In genomic region chr9:38017149-38017884, GRCh38 we compare ENCODE assay signal across 9 cellular contexts. TPM values are rescaled to one million over a fixed set of nuclear protein-coding genes. Genes with fewer than 3 reads are reported as not detected.
DNase-seq lines count a peak whose midpoint lies in the region; ATAC-seq lines count a peak whose summit lies in the region.
"Had no signal": no experiment of that assay in that cellular context is flagged by ENCODE, and none has a peak within 500 bp of the region (broad histone marks: within the 10 kb centered on the region; RNA-seq: fewer than 3 reads in every experiment).

No MANE protein-coding gene starts in this region.

- 13 to 25% methylated on average over 11 to 13 of the region's 13 CpGs for WGBS in mesodermal cell (ENCODE audit: insufficient coverage in 2 of 2), 2 experiments
- WGBS in aorta, 2 donors: 7 to 13% methylated on average over 13 of the region's 13 CpGs

- peak; percentile 37 for DNase-seq in NCI-H1092 treated with DMSO at 0.1 percent for 48 hours (lab: John Stamatoyannopoulos, UW)
- no peak for DNase-seq in NCI-H1092 (lab: John Stamatoyannopoulos, UW)
- DNase-seq in aorta: peak; percentile 70 to 85
- no peak for DNase-seq in AG08396 (ENCODE audit: low spot score)
- DNase-seq in activated CD8-positive, alpha-beta memory T cell treated with anti-CD3 and anti-CD28 coated beads for 24 hours: no peak

- intact Hi-C loops in aorta (cut with DNase I): loop anchor here (5.0 to 10.0 kb wide), 3 partner anchors 50 to 110 kb away; partner anchors contain the start of gene SHB (in 1 of the 2)

- H3K36me3 ChIP-seq in mesodermal cell (ENCODE audit: control insufficient read depth, insufficient read depth, low read length) (peaks cover 42% of the 10 kb centered on the region), aorta (ENCODE audit: control insufficient read depth in 1 of 2, insufficient read depth in 2 of 2, low read length in 1 of 2) (no peaks in the 10 kb centered on the region)

- H3K9me3 ChIP-seq in mesodermal cell (ENCODE audit: control insufficient read depth, low read length): no peaks in the 10 kb centered on the region
- no peaks in the 10 kb centered on the region for H3K9me3 ChIP-seq in aorta (ENCODE audit: control insufficient read depth, low read length)

- H3K27ac ChIP-seq in mesodermal cell (ENCODE audit: low read depth, low read length, severe bottlenecking) (peak overlapping the region; percentile 97), aorta (ENCODE audit: low read depth in 1 of 2, low read length in 2 of 2) (peak overlapping the region in 1 of 2 donors; percentile 20)
- H3K27ac ChIP-seq: 22Rv1 had no signal

- ATAC-seq in esophagus mucosa (peak; percentile 16), aorta (ENCODE audit: low FRiP score) (peak; percentile 68), HG03108 (IDR thresholded peaks at IDR 0.05; ENCODE audit: unreplicated experiment) (no peak)

- no peaks in the 10 kb centered on the region for H3K27me3 ChIP-seq in aorta (ENCODE audit: control insufficient read depth in 1 of 2, insufficient read depth in 2 of 2, low read length in 1 of 2)

- no peak overlapping the region for H3K4me3 ChIP-seq in mesodermal cell (ENCODE audit: extremely low read depth, insufficient read depth, low read length, poor library complexity, severe bottlenecking)
- no peak overlapping the region for H3K4me3 ChIP-seq in aorta (ENCODE audit: low read length in 2 of 2)

- peaks cover 66% of the 10 kb centered on the region for H3K4me1 ChIP-seq in mesodermal cell (ENCODE audit: control insufficient read depth, insufficient read depth, low read length, poor library complexity, severe bottlenecking)
- peaks cover 2 to 11% of the 10 kb centered on the region in 2 donors for H3K4me1 ChIP-seq in aorta (ENCODE audit: control insufficient read depth in 1 of 2, insufficient read depth in 2 of 2, low read length in 2 of 2)

RNA-seq across cellular contexts. Expression of gene SHB, which starts 51.7 kb away (rescaled TPM):
- 34.0 TPM for total RNA-seq in esophagus mucosa
- polyA plus RNA-seq in mesodermal cell (2013, experiment 1 of 2): 16.0 TPM
- polyA plus RNA-seq in mesodermal cell (2013, experiment 2 of 2): 15.2 TPM
- total RNA-seq in aorta: 10 to 100 TPM; 28.7 to 29.3 TPM
- polyA plus RNA-seq in aorta: 1 to 10 TPM; 3.5 to 5.7 TPM

Comparison
In these comparisons a context has a peak if more than half of its experiments do, and no peak if none do; other contexts are left out.
1. DNase-seq: peak in NCI-H1092 treated with DMSO at 0.1 percent for 48 hours (single experiment) and aorta (2 of 2); none in NCI-H1092 (single experiment), AG08396 (single experiment) and activated CD8-positive, alpha-beta memory T cell treated with anti-CD3 and anti-CD28 coated beads for 24 hours (single experiment).